In the genomic region with DNA sequence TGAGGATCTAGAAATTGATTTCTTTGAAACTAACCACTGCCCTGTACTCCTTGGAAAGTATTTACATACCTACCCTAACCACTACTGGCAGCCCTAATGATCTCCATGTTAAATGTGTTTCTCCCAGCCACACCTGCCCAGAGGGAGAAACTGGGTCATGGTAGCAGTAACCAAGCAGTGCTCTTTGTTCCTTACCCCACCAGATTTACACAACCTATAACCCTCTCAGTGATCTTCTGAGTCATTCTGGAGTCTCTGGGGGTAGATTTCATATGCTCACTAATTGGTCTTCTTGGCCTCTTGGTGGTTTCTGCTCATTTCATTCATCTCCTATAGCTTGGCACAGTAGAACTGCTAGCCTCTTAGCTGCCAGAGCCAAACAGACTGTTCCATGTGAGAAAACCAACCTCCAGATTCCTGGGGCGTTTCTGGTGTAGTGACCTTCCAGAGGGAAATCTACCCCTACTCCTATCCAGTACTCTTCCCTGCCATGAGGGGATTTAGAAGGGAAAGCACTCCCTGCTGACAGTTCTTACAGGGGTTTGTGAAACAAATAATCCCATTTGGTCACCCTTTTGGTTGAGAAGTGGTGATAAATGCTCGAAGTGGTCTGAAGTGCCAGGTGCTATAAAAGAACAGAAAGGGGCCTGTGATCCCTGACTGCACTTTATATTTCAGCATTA, we compare ENCODE assay signal across 14 cellular contexts. TPM values are rescaled to one million over a fixed set of nuclear protein-coding genes. Genes with fewer than 3 reads are reported as not detected.
DNase-seq lines count a peak whose midpoint lies in the region; ATAC-seq and TF ChIP-seq lines count a peak whose summit lies in the region.
"Had no signal": no experiment of that assay in that cellular context is flagged by ENCODE, and none has a peak within 500 bp of the region (broad histone marks: within the 10 kb centered on the region; RNA-seq: fewer than 3 reads in every experiment).

No MANE protein-coding gene starts in this region.

- CTCF ChIA-PET in WTC11 (lab: Charles Lee) = interaction anchor here (1.0 kb wide), 1 partner anchor 36 kb away, joined by 3 read pairs; a partner anchor contains a TSS

- no peak overlapping the region for H3K4me3 Mint-ChIP-seq in WTC11
- H3K4me3 Mint-ChIP-seq: CD4-positive, alpha-beta T cell; neural progenitor cell; type B pancreatic cell had no signal

- H3K4me1 ChIP-seq in mucosa of descending colon (ENCODE audit: low read depth) = peaks cover 3% of the 10 kb centered on the region

- H3K4me3 ChIP-seq in mucosa of descending colon = no peak overlapping the region
- H3K4me3 ChIP-seq: neural progenitor cell, skin epidermis had no signal

- TF ChIP-seq CTCF in WTC11 (IDR thresholded peaks at IDR 0.05) (no peak), mucosa of descending colon (IDR thresholded peaks at IDR 0.05) (no peak)

- intact Hi-C loops in mucosa of descending colon (cut with DNase I, micrococcal nuclease) = no loop called here

- H3K36me3 ChIP-seq in mucosa of descending colon (ENCODE audit: low read depth) = no peaks in the 10 kb centered on the region
- H3K36me3 ChIP-seq: neural progenitor cell had no signal

- H3K27me3 Mint-ChIP-seq in WTC11 (ENCODE audit: low read depth) = no peaks in the 10 kb centered on the region
- H3K27me3 Mint-ChIP-seq: CD4-positive, alpha-beta T cell had no signal

- no peaks in the 10 kb centered on the region for H3K9me3 ChIP-seq in mucosa of descending colon

- ATAC-seq in GM18868 (IDR thresholded peaks at IDR 0.05; ENCODE audit: unreplicated experiment) = peak; percentile 80
- ATAC-seq in HG02884 (IDR thresholded peaks at IDR 0.05; ENCODE audit: unreplicated experiment) = peak; percentile 68
- ATAC-seq in WTC11 = peak; percentile 32
- peak; percentile 33 for ATAC-seq in mucosa of descending colon
- ATAC-seq in GM19328 (IDR thresholded peaks at IDR 0.05; ENCODE audit: unreplicated experiment) = no peak
- ATAC-seq: HCT116, left cardiac atrium had no signal

- H3K27ac Mint-ChIP-seq in WTC11 = 0 out of 2 replicates have a peak overlapping the region, but pooled peaks have one; percentile 59
- H3K27ac Mint-ChIP-seq: CD4-positive, alpha-beta T cell; neural progenitor cell; type B pancreatic cell had no signal

- no peak for DNase-seq in WTC11 (ENCODE audit: low spot score)
- no peak for DNase-seq in mucosa of descending colon
- no peak for DNase-seq in middle frontal gyrus (ENCODE audit: extremely low spot score, low spot score)
- DNase-seq in cerebellar cortex (ENCODE audit: low spot score) = no peak
- DNase-seq: CD4-positive, alpha-beta T cell; left cardiac atrium; SHP77 treated with DMSO at 0.1 percent for 48 hours had no signal

- POLR2A ChIA-PET in WTC11 (lab: Charles Lee) = interaction anchor here (0.6 kb wide), 1 partner anchor 11 kb away, joined by 3 read pairs; no protein-coding TSS in a partner anchor

- peaks cover 37% of the 10 kb centered on the region for H3K4me1 Mint-ChIP-seq in WTC11

- H3K36me3 Mint-ChIP-seq in WTC11 = no peaks in the 10 kb centered on the region
- H3K36me3 Mint-ChIP-seq: neural progenitor cell, type B pancreatic cell had no signal

- H3K9me3 Mint-ChIP-seq in WTC11 = no peaks in the 10 kb centered on the region
- H3K9me3 Mint-ChIP-seq: CD4-positive, alpha-beta T cell; neural progenitor cell; type B pancreatic cell had no signal

TF ChIP-seq in WTC11, 78 proteins besides CTCF, POLR2A, EP300 and RAD21:
- TF ChIP-seq CREM (CRISPR knock-in tag; IDR thresholded peaks at IDR 0.05) (no peak), TEAD1 (CRISPR knock-in tag; IDR thresholded peaks at IDR 0.05) (no peak), GABPB1 (CRISPR knock-in tag; IDR thresholded peaks at IDR 0.05) (no peak), NFE2L1 (CRISPR knock-in tag; IDR thresholded peaks at IDR 0.05) (no peak), NR1H2 (CRISPR knock-in tag; IDR thresholded peaks at IDR 0.05) (no peak), CREB1 (CRISPR knock-in tag; IDR thresholded peaks at IDR 0.05) (no peak), FOXJ3 (CRISPR knock-in tag; IDR thresholded peaks at IDR 0.05; ENCODE audit: borderline replicate concordance) (no peak), RORB (CRISPR knock-in tag; IDR thresholded peaks at IDR 0.05) (no peak), ZNF219 (CRISPR knock-in tag; IDR thresholded peaks at IDR 0.05; ENCODE audit: borderline replicate concordance) (no peak)
- TF ChIP-seq, protein P1, sequence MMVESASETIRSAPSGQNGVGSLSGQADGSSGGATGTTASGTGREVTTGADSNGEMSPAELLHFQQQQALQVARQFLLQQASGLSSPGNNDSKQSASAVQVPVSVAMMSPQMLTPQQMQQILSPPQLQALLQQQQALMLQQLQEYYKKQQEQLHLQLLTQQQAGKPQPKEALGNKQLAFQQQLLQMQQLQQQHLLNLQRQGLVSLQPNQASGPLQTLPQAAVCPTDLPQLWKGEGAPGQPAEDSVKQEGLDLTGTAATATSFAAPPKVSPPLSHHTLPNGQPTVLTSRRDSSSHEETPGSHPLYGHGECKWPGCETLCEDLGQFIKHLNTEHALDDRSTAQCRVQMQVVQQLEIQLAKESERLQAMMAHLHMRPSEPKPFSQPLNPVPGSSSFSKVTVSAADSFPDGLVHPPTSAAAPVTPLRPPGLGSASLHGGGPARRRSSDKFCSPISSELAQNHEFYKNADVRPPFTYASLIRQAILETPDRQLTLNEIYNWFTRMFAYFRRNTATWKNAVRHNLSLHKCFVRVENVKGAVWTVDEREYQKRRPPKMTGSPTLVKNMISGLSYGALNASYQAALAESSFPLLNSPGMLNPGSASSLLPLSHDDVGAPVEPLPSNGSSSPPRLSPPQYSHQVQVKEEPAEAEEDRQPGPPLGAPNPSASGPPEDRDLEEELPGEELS (CRISPR knock-in tag; IDR thresholded peaks at IDR 0.05) = no peak
- TF ChIP-seq, protein P2, sequence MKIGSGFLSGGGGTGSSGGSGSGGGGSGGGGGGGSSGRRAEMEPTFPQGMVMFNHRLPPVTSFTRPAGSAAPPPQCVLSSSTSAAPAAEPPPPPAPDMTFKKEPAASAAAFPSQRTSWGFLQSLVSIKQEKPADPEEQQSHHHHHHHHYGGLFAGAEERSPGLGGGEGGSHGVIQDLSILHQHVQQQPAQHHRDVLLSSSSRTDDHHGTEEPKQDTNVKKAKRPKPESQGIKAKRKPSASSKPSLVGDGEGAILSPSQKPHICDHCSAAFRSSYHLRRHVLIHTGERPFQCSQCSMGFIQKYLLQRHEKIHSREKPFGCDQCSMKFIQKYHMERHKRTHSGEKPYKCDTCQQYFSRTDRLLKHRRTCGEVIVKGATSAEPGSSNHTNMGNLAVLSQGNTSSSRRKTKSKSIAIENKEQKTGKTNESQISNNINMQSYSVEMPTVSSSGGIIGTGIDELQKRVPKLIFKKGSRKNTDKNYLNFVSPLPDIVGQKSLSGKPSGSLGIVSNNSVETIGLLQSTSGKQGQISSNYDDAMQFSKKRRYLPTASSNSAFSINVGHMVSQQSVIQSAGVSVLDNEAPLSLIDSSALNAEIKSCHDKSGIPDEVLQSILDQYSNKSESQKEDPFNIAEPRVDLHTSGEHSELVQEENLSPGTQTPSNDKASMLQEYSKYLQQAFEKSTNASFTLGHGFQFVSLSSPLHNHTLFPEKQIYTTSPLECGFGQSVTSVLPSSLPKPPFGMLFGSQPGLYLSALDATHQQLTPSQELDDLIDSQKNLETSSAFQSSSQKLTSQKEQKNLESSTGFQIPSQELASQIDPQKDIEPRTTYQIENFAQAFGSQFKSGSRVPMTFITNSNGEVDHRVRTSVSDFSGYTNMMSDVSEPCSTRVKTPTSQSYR (CRISPR knock-in tag; IDR thresholded peaks at IDR 0.05) = no peak
- TF ChIP-seq, protein P3, sequence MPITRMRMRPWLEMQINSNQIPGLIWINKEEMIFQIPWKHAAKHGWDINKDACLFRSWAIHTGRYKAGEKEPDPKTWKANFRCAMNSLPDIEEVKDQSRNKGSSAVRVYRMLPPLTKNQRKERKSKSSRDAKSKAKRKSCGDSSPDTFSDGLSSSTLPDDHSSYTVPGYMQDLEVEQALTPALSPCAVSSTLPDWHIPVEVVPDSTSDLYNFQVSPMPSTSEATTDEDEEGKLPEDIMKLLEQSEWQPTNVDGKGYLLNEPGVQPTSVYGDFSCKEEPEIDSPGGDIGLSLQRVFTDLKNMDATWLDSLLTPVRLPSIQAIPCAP (CRISPR knock-in tag; IDR thresholded peaks at IDR 0.05) = no peak

RNA-seq across cellular contexts. Expression of a gene that starts 36.2 kb away (rescaled TPM):
- total RNA-seq in WTC11 (2021) = 22.5 to 23.5 TPM (median 22.9 TPM) in 3 replicates
- 10 to 100 TPM; 15.4 to 26.8 (median 16.4) TPM for total RNA-seq in mucosa of descending colon
